8 cellular contexts compared by ENCODE assay signal in genomic region chr3:15859507-15860013, GRCh38.
DNase-seq lines count a peak whose midpoint lies in the region; ATAC-seq and TF ChIP-seq lines count a peak whose summit lies in the region.

No MANE protein-coding gene starts in this region.

- no peak for TF ChIP-seq CTCF in CD4-positive, alpha-beta T cell (IDR thresholded peaks at IDR 0.05)

- peak overlapping the region; percentile 87 to 99 for H3K4me3 ChIP-seq in mesenchymal stem cell (ENCODE audit: insufficient read depth in 1 of 2, low read depth in 1 of 2, low read length in 2 of 2)

- POLR2A ChIA-PET in CD4-positive, alpha-beta T cell (lab: Charles Lee) = no interaction called here

- no peaks in the 10 kb centered on the region for H3K27me3 ChIP-seq in CD4-positive, alpha-beta T cell (ENCODE audit: control insufficient read depth, insufficient read depth, low read length)
- H3K27me3 ChIP-seq in mesenchymal stem cell (ENCODE audit: control insufficient read depth in 1 of 2, insufficient read depth in 1 of 2, low read length in 2 of 2) = no peaks in the 10 kb centered on the region

- no peak overlapping the region for H2BK15ac ChIP-seq in mesenchymal stem cell (ENCODE audit: low read depth, poor library complexity, severe bottlenecking)

- no peaks in the 10 kb centered on the region for H3K9me3 ChIP-seq in CD4-positive, alpha-beta T cell (ENCODE audit: control insufficient read depth, low read length)
- peaks cover under 1% of the 10 kb centered on the region for H3K9me3 ChIP-seq in mesenchymal stem cell (ENCODE audit: control insufficient read depth, low read length)

- H3K27ac Mint-ChIP-seq in CD4-positive, alpha-beta T cell = peak overlapping the region; percentile 93

- H3K4me3 Mint-ChIP-seq in CD4-positive, alpha-beta T cell = peak overlapping the region; percentile 100

- peak overlapping the region; percentile 83 for H2AFZ ChIP-seq in mesenchymal stem cell (ENCODE audit: low read depth, low read length)

- no peak overlapping the region for H3K27ac ChIP-seq in CD4-positive, alpha-beta T cell (ENCODE audit: low read depth, low read length)
- no peak overlapping the region for H3K27ac ChIP-seq in mesenchymal stem cell (ENCODE audit: low read length, poor library complexity, severe bottlenecking)

- CTCF ChIA-PET in CD4-positive, alpha-beta T cell (lab: Charles Lee) = no interaction called here

- peak overlapping the region; percentile 95 to 99 for H3K18ac ChIP-seq in mesenchymal stem cell (ENCODE audit: low read depth in 1 of 2, low read length in 2 of 2)

- H3K4me1 ChIP-seq in mesenchymal stem cell (ENCODE audit: control insufficient read depth, insufficient read depth, low read depth, low read length) = no peaks in the 10 kb centered on the region

- peak overlapping the region; percentile 61 for H2BK120ac ChIP-seq in mesenchymal stem cell (ENCODE audit: low read depth, low read length)

- no peaks in the 10 kb centered on the region for H3K27me3 Mint-ChIP-seq in CD4-positive, alpha-beta T cell

- peak overlapping the region in 1 of 2 experiments; percentile 94 for H2BK12ac ChIP-seq in mesenchymal stem cell (ENCODE audit: low read length in 2 of 2)

- H3K79me1 ChIP-seq in mesenchymal stem cell (replicated peaks; ENCODE audit: low read length, poor library complexity, severe bottlenecking) = peaks cover 7% of the 10 kb centered on the region

- peak overlapping the region in 1 of 2 experiments; percentile 91 for H3K14ac ChIP-seq in mesenchymal stem cell (ENCODE audit: low read length in 2 of 2)

- peak overlapping the region; percentile 83 for H3K9ac ChIP-seq in mesenchymal stem cell (ENCODE audit: low read length)

- H2AK5ac ChIP-seq in mesenchymal stem cell (ENCODE audit: low read length, severe bottlenecking) = no peak overlapping the region

- no peak overlapping the region for H2BK5ac ChIP-seq in mesenchymal stem cell (ENCODE audit: low read depth, low read length, poor library complexity, severe bottlenecking)

- 1% methylated on average over 49 of the region's 73 CpGs for WGBS in mesenchymal stem cell

- H4K8ac ChIP-seq in mesenchymal stem cell (ENCODE audit: low read length) = peak overlapping the region; percentile 77

- H3K9me3 Mint-ChIP-seq in CD4-positive, alpha-beta T cell = no peaks in the 10 kb centered on the region

- H3K4me1 Mint-ChIP-seq in CD4-positive, alpha-beta T cell (ENCODE audit: low read depth) = peaks cover 41% of the 10 kb centered on the region

- DNase-seq in CD4-positive, alpha-beta T cell = peak; percentile 45 to 77 (median 60)
- DNase-seq in NCI-H82 treated with DMSO at 0.1 percent for 48 hours (lab: John Stamatoyannopoulos, UW; ENCODE audit: unreplicated experiment) (peak; percentile 57), mesenchymal stem cell (peak; percentile 81)
- peak; percentile 28 to 62 for DNase-seq in activated CD8-positive, alpha-beta memory T cell treated with anti-CD3 and anti-CD28 coated beads for 1 hour (ENCODE audit: extremely low read depth in 1 of 2, low read depth in 1 of 2)
- peak; percentile 71 for DNase-seq in effector CD8-positive, alpha-beta T cell (lab: John Stamatoyannopoulos, UW)
- peak; percentile 53 for DNase-seq in stimulated activated CD8-positive, alpha-beta memory T cell treated with anti-CD3 and anti-CD28 coated beads, Interleukin-12 subunit alpha, Interleukin-12 subunit beta, amount 100 ng/mL, for 1 hour (ENCODE audit: low read depth)

- peaks cover 9% of the 10 kb centered on the region for H3K36me3 Mint-ChIP-seq in CD4-positive, alpha-beta T cell (ENCODE audit: low read depth)

- intact Hi-C loops in CD4-positive, alpha-beta T cell (cut with DNase I, micrococcal nuclease) = loop anchor here in 1 of 2 experiments (1.0 to 5.0 kb wide), 4 partner anchors 258 to 912 kb away; partner anchors contain the start of genes BTD, DPH3, HACL1 and NR2C2

- no peak overlapping the region for H3K23ac ChIP-seq in mesenchymal stem cell (ENCODE audit: low read length in 2 of 2)

- ATAC-seq in CD4-positive, alpha-beta T cell (ENCODE audit: poor library complexity) = peak; percentile 77
- ATAC-seq in GM19438 (IDR thresholded peaks at IDR 0.05; ENCODE audit: low read depth, unreplicated experiment) = peak; percentile 81
- ATAC-seq in HG03565 (IDR thresholded peaks at IDR 0.05; ENCODE audit: unreplicated experiment) = peak; percentile 70

- H3K4ac ChIP-seq in mesenchymal stem cell (ENCODE audit: low read depth in 1 of 2, low read length in 2 of 2) = peak overlapping the region in 1 of 2 experiments; percentile 79

- H3K36me3 ChIP-seq in mesenchymal stem cell (ENCODE audit: control insufficient read depth in 1 of 2, insufficient read depth in 2 of 2, low read depth in 1 of 2, low read length in 2 of 2) = no peaks in the 10 kb centered on the region

- H3K4me2 ChIP-seq in mesenchymal stem cell (ENCODE audit: low read length, poor library complexity, severe bottlenecking) = peak overlapping the region; percentile 88

- H4K91ac ChIP-seq in mesenchymal stem cell (ENCODE audit: low read length) = peak overlapping the region; percentile 68
